Comparison of ENCODE assay signal across 8 cellular contexts in genomic region chr12:109597795-109598427, GRCh38. TPM values are rescaled to one million over a fixed set of nuclear protein-coding genes. Genes with fewer than 3 reads are reported as not detected.
A peak's percentile ranks its signal among the peaks of the same experiment; 100 is the strongest.
DNase-seq lines count a peak whose midpoint lies in the region; ATAC-seq and TF ChIP-seq lines count a peak whose summit lies in the region.

No MANE protein-coding gene starts in this region.

- TF ChIP-seq POLR2A in breast epithelium (IDR thresholded peaks at IDR 0.05), result no peak

- H3K4me3 Mint-ChIP-seq in activated B cell treated with CpG ODN at 0.5 μM for 24 hours, result no peak overlapping the region
- H3K4me3 Mint-ChIP-seq in immature natural killer cell, result peak overlapping the region in 1 of 5 donors; percentile 48

- no peak overlapping the region for H3K27ac ChIP-seq in breast epithelium

- no peak overlapping the region for H3K27ac Mint-ChIP-seq in activated B cell treated with CpG ODN at 0.5 μM for 24 hours
- H3K27ac Mint-ChIP-seq in immature natural killer cell, result peak overlapping the region in 1 of 6 donors; percentile 77

- peaks cover 0 to 4% of the 10 kb centered on the region in 2 donors for H3K4me1 ChIP-seq in breast epithelium

- intact Hi-C loops in activated B cell treated with CpG ODN at 0.5 μM for 24 hours (cut with micrococcal nuclease) (loop anchor here (1.0 to 2.0 kb wide), 3 partner anchors 115 to 283 kb away; partner anchors contain the start of genes FAM222A and GLTP), breast epithelium (cut with DNase I; ENCODE audit: low total_unique reads) (loop anchor here (5.0 kb wide), 1 partner anchor 179 kb away; no protein-coding TSS in a partner anchor)

- ATAC-seq in activated B cell treated with CpG ODN at 0.5 μM for 24 hours (ENCODE audit: low read depth), result peak; percentile 65
- no peak for ATAC-seq in HG02870 (IDR thresholded peaks at IDR 0.05; ENCODE audit: unreplicated experiment)

- no peaks in the 10 kb centered on the region for H3K9me3 ChIP-seq in breast epithelium

- no peaks in the 10 kb centered on the region for H3K27me3 ChIP-seq in H7 (ENCODE audit: control insufficient read depth, insufficient read depth, low read length)
- no peaks in the 10 kb centered on the region for H3K27me3 ChIP-seq in breast epithelium

- TF ChIP-seq CTCF in AG09309 (IDR thresholded peaks at IDR 0.05; ENCODE audit: control insufficient read depth, insufficient read depth, low read depth, low read length, missing control alignments) (peak; percentile 97), activated B cell treated with CpG ODN at 0.5 μM for 24 hours (IDR thresholded peaks at IDR 0.05) (peak; percentile 66), breast epithelium (IDR thresholded peaks at IDR 0.05) (peak; percentile 89 to 97 (median 96))

- peaks cover 11% of the 10 kb centered on the region for H3K36me3 Mint-ChIP-seq in activated B cell treated with CpG ODN at 0.5 μM for 24 hours (ENCODE audit: low read depth)
- peaks cover 0 to 10% (median 0%) of the 10 kb centered on the region in 3 donors for H3K36me3 Mint-ChIP-seq in immature natural killer cell

- H3K36me3 ChIP-seq in H7 (replicated peaks; ENCODE audit: control insufficient read depth, insufficient read depth, low read length) (no peaks in the 10 kb centered on the region; the same call in 1 of the 2 replicates), breast epithelium (no peaks in the 10 kb centered on the region)

- peak; percentile 29 for DNase-seq in AG09309 (ENCODE audit: low read depth)
- DNase-seq in H7, result peak; percentile 98
- DNase-seq in NCI-H2196 (lab: John Stamatoyannopoulos, UW; ENCODE audit: unreplicated experiment), result peak; percentile 86
- peak; percentile 48 for DNase-seq in activated B cell treated with CpG ODN at 0.5 μM for 24 hours
- peak; percentile 83 to 89 for DNase-seq in breast epithelium (ENCODE audit: low spot score in 2 of 2)
- DNase-seq in immature natural killer cell, result peak; percentile 43 to 52 (median 48)
- DNase-seq in stimulated activated CD4-positive, alpha-beta T cell treated with anti-CD3 and anti-CD28 coated beads, Interleukin-12 subunit alpha, Interleukin-12 subunit beta, amount 100 ng/mL, for 4 hours, result peak; percentile 57

- no peaks in the 10 kb centered on the region for H3K27me3 Mint-ChIP-seq in activated B cell treated with CpG ODN at 0.5 μM for 24 hours
- peaks cover 0 to 2% (median 0%) of the 10 kb centered on the region in 3 donors for H3K27me3 Mint-ChIP-seq in immature natural killer cell (ENCODE audit: low read depth in 3 of 3)

- CTCF ChIA-PET in activated B cell treated with CpG ODN at 0.5 μM for 24 hours (lab: Charles Lee), result interaction anchor here (0.7 to 3.7 kb wide), 11 partner anchors 11 to 247 kb away, joined by 3 to 49 read pairs (median 4); partner anchors contain the start of genes MMAB and MVK

- H3K4me3 ChIP-seq in AG09309 (ENCODE audit: control insufficient read depth, low read depth, low read length) (no peak overlapping the region; the same call in 1 of the 2 replicates), H7 (ENCODE audit: insufficient read depth, low read depth, low read length) (no peak overlapping the region), breast epithelium (peak overlapping the region in 1 of 3 donors; percentile 38)

- peaks cover 8% of the 10 kb centered on the region for H3K4me1 Mint-ChIP-seq in activated B cell treated with CpG ODN at 0.5 μM for 24 hours
- peaks cover 10 to 25% of the 10 kb centered on the region in 2 donors for H3K4me1 Mint-ChIP-seq in immature natural killer cell

- no peaks in the 10 kb centered on the region for H3K9me3 Mint-ChIP-seq in activated B cell treated with CpG ODN at 0.5 μM for 24 hours
- H3K9me3 Mint-ChIP-seq in immature natural killer cell, result no peaks in the 10 kb centered on the region

- POLR2A ChIA-PET in activated B cell treated with CpG ODN at 0.5 μM for 24 hours (lab: Charles Lee), result interaction anchor here (0.5 kb wide), 1 partner anchor 185 kb away, joined by 3 read pairs; no protein-coding TSS in a partner anchor

RNA-seq across cellular contexts. Expression of gene MVK, which starts 24.3 kb away (rescaled TPM):
- 33.4 and 47.1 TPM in 2 replicates for total RNA-seq in H7 (2014; rRNA removed; shearing (Covaris generic))
- total RNA-seq in activated B cell treated with CpG ODN at 0.5 μM for 24 hours (28.5 and 30.3 TPM in 2 replicates), breast epithelium (10 to 100 TPM in 2 of 3 donors, 1 to 10 TPM in 1; 8.8 to 18.4 (median 17.6) TPM)
- 1 to 10 TPM; 3.4 to 4.9 (median 4.2) TPM for polyA plus RNA-seq in immature natural killer cell

RNA-seq across cellular contexts. Expression of gene MMAB, which starts 24.6 kb away (rescaled TPM):
- 25.1 and 32.8 TPM in 2 replicates for total RNA-seq in H7 (2014; rRNA removed; shearing (Covaris generic))
- total RNA-seq in activated B cell treated with CpG ODN at 0.5 μM for 24 hours (62.8 and 63.3 TPM in 2 replicates), breast epithelium (10 to 100 TPM; 23.9 to 29.1 (median 28.6) TPM)
- 10 to 100 TPM; 25.6 to 61.6 (median 59.0) TPM for polyA plus RNA-seq in immature natural killer cell

Comparison
In these comparisons a context has a peak if more than half of its experiments do, and no peak if none do; other contexts are left out.
1. DNase-seq: peak in every context shown above with its lines; median percentile 98 in H7; 86 in NCI-H2196; 86 in breast epithelium; 57 in stimulated activated CD4-positive, alpha-beta T cell treated with anti-CD3 and anti-CD28 coated beads, Interleukin-12 subunit alpha, Interleukin-12 subunit beta, amount 100 ng/mL, for 4 hours; 48 in activated B cell treated with CpG ODN at 0.5 μM for 24 hours; 48 in immature natural killer cell; 29 in AG09309.